In the genomic region with DNA sequence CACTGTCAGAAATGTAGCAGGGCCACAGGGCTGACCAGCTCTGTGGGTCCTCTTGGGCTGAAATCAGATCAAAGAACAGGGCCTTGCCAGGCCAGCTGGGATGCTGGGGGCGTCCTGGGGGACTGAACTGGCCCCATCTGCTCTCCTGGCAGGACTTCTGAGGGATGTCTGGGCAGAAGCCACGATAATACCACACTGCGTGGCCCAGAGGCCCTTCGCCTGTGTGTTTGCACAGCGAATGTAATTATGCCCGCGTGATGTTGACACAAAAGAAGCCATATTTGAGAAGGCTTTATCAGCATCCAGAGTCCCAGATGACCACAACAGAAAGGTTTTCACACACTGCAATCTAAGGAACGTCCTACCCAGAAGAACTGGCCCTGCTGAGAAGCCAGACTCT, we compare ENCODE assay signal across 1 cellular context.
TF ChIP-seq lines count a peak whose summit lies in the region.

No MANE protein-coding gene starts in this region.

TF ChIP-seq in HepG2, 621 proteins besides CTCF, POLR2A, EP300 and RAD21:
- TF ChIP-seq, protein P1, sequence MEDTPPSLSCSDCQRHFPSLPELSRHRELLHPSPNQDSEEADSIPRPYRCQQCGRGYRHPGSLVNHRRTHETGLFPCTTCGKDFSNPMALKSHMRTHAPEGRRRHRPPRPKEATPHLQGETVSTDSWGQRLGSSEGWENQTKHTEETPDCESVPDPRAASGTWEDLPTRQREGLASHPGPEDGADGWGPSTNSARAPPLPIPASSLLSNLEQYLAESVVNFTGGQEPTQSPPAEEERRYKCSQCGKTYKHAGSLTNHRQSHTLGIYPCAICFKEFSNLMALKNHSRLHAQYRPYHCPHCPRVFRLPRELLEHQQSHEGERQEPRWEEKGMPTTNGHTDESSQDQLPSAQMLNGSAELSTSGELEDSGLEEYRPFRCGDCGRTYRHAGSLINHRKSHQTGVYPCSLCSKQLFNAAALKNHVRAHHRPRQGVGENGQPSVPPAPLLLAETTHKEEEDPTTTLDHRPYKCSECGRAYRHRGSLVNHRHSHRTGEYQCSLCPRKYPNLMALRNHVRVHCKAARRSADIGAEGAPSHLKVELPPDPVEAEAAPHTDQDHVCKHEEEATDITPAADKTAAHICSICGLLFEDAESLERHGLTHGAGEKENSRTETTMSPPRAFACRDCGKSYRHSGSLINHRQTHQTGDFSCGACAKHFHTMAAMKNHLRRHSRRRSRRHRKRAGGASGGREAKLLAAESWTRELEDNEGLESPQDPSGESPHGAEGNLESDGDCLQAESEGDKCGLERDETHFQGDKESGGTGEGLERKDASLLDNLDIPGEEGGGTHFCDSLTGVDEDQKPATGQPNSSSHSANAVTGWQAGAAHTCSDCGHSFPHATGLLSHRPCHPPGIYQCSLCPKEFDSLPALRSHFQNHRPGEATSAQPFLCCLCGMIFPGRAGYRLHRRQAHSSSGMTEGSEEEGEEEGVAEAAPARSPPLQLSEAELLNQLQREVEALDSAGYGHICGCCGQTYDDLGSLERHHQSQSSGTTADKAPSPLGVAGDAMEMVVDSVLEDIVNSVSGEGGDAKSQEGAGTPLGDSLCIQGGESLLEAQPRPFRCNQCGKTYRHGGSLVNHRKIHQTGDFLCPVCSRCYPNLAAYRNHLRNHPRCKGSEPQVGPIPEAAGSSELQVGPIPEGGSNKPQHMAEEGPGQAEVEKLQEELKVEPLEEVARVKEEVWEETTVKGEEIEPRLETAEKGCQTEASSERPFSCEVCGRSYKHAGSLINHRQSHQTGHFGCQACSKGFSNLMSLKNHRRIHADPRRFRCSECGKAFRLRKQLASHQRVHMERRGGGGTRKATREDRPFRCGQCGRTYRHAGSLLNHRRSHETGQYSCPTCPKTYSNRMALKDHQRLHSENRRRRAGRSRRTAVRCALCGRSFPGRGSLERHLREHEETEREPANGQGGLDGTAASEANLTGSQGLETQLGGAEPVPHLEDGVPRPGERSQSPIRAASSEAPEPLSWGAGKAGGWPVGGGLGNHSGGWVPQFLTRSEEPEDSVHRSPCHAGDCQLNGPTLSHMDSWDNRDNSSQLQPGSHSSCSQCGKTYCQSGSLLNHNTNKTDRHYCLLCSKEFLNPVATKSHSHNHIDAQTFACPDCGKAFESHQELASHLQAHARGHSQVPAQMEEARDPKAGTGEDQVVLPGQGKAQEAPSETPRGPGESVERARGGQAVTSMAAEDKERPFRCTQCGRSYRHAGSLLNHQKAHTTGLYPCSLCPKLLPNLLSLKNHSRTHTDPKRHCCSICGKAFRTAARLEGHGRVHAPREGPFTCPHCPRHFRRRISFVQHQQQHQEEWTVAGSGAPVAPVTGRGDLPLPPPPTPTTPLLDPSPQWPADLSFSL (CRISPR knock-in tag; IDR thresholded peaks at IDR 0.05) = no peak
- TF ChIP-seq SOX13 (IDR thresholded peaks at IDR 0.05) (no peak), SOX13 (CRISPR knock-in tag; conservative IDR thresholded peaks at IDR 0.05 in 1 of 2, IDR thresholded peaks at IDR 0.05 in 1 of 2) (peak in 1 of 2 experiments; percentile 23; a peak in 1 of 4 replicates), DNMT1 (CRISPR knock-in tag; IDR thresholded peaks at IDR 0.05) (no peak), SALL1 (CRISPR knock-in tag; IDR thresholded peaks at IDR 0.05) (peak; percentile 29; the same call in 1 of the 2 replicates), ZNF263 (CRISPR knock-in tag; IDR thresholded peaks at IDR 0.05) (no peak), YY1 (IDR thresholded peaks at IDR 0.05; ENCODE audit: insufficient read depth, insufficient replicate concordance, low read depth, low read length) (peak; percentile 35), TCF7 (IDR thresholded peaks at IDR 0.05; ENCODE audit: low read depth) (peak; percentile 48), FOXA3 (CRISPR knock-in tag; IDR thresholded peaks at IDR 0.05) (peak; percentile 67), BHLHE40 (IDR thresholded peaks at IDR 0.05; ENCODE audit: low read length) (peak; percentile 56), PAF1 (CRISPR knock-in tag; IDR thresholded peaks at IDR 0.05) (no peak), GATAD2A (CRISPR knock-in tag; IDR thresholded peaks at IDR 0.05) (0 out of 2 replicates have a peak, but pooled peaks have one; percentile 21), NCOA2 (CRISPR knock-in tag; IDR thresholded peaks at IDR 0.05) (no peak), ZBTB7B (CRISPR knock-in tag; IDR thresholded peaks at IDR 0.05) (peak; percentile 36; the same call in 1 of the 2 replicates), CBFB (CRISPR knock-in tag; IDR thresholded peaks at IDR 0.05) (peak; percentile 55; the same call in 1 of the 2 replicates), FOXA1 (IDR thresholded peaks at IDR 0.05) (no peak), FOXA1 (CRISPR knock-in tag; IDR thresholded peaks at IDR 0.05) (peak; percentile 85)
- TF ChIP-seq, protein P2, sequence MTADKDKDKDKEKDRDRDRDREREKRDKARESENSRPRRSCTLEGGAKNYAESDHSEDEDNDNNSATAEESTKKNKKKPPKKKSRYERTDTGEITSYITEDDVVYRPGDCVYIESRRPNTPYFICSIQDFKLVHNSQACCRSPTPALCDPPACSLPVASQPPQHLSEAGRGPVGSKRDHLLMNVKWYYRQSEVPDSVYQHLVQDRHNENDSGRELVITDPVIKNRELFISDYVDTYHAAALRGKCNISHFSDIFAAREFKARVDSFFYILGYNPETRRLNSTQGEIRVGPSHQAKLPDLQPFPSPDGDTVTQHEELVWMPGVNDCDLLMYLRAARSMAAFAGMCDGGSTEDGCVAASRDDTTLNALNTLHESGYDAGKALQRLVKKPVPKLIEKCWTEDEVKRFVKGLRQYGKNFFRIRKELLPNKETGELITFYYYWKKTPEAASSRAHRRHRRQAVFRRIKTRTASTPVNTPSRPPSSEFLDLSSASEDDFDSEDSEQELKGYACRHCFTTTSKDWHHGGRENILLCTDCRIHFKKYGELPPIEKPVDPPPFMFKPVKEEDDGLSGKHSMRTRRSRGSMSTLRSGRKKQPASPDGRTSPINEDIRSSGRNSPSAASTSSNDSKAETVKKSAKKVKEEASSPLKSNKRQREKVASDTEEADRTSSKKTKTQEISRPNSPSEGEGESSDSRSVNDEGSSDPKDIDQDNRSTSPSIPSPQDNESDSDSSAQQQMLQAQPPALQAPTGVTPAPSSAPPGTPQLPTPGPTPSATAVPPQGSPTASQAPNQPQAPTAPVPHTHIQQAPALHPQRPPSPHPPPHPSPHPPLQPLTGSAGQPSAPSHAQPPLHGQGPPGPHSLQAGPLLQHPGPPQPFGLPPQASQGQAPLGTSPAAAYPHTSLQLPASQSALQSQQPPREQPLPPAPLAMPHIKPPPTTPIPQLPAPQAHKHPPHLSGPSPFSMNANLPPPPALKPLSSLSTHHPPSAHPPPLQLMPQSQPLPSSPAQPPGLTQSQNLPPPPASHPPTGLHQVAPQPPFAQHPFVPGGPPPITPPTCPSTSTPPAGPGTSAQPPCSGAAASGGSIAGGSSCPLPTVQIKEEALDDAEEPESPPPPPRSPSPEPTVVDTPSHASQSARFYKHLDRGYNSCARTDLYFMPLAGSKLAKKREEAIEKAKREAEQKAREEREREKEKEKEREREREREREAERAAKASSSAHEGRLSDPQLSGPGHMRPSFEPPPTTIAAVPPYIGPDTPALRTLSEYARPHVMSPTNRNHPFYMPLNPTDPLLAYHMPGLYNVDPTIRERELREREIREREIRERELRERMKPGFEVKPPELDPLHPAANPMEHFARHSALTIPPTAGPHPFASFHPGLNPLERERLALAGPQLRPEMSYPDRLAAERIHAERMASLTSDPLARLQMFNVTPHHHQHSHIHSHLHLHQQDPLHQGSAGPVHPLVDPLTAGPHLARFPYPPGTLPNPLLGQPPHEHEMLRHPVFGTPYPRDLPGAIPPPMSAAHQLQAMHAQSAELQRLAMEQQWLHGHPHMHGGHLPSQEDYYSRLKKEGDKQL (CRISPR knock-in tag; IDR thresholded peaks at IDR 0.05; ENCODE audit: low read depth) = 0 out of 2 replicates have a peak, but pooled peaks have one; percentile 21
- TF ChIP-seq, protein P3, sequence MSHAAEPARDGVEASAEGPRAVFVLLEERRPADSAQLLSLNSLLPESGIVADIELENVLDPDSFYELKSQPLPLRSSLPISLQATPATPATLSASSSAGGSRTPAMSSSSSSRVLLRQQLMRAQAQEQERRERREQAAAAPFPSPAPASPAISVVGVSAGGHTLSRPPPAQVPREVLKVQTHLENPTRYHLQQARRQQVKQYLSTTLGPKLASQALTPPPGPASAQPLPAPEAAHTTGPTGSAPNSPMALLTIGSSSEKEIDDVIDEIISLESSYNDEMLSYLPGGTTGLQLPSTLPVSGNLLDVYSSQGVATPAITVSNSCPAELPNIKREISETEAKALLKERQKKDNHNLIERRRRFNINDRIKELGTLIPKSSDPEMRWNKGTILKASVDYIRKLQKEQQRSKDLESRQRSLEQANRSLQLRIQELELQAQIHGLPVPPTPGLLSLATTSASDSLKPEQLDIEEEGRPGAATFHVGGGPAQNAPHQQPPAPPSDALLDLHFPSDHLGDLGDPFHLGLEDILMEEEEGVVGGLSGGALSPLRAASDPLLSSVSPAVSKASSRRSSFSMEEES (CRISPR knock-in tag; IDR thresholded peaks at IDR 0.05) = peak; percentile 69; the same call in 1 of the 2 replicates
- TF ChIP-seq, protein P4, sequence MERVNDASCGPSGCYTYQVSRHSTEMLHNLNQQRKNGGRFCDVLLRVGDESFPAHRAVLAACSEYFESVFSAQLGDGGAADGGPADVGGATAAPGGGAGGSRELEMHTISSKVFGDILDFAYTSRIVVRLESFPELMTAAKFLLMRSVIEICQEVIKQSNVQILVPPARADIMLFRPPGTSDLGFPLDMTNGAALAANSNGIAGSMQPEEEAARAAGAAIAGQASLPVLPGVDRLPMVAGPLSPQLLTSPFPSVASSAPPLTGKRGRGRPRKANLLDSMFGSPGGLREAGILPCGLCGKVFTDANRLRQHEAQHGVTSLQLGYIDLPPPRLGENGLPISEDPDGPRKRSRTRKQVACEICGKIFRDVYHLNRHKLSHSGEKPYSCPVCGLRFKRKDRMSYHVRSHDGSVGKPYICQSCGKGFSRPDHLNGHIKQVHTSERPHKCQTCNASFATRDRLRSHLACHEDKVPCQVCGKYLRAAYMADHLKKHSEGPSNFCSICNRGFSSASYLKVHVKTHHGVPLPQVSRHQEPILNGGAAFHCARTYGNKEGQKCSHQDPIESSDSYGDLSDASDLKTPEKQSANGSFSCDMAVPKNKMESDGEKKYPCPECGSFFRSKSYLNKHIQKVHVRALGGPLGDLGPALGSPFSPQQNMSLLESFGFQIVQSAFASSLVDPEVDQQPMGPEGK (CRISPR knock-in tag; IDR thresholded peaks at IDR 0.05) = peak; percentile 52
- TF ChIP-seq, protein P5, sequence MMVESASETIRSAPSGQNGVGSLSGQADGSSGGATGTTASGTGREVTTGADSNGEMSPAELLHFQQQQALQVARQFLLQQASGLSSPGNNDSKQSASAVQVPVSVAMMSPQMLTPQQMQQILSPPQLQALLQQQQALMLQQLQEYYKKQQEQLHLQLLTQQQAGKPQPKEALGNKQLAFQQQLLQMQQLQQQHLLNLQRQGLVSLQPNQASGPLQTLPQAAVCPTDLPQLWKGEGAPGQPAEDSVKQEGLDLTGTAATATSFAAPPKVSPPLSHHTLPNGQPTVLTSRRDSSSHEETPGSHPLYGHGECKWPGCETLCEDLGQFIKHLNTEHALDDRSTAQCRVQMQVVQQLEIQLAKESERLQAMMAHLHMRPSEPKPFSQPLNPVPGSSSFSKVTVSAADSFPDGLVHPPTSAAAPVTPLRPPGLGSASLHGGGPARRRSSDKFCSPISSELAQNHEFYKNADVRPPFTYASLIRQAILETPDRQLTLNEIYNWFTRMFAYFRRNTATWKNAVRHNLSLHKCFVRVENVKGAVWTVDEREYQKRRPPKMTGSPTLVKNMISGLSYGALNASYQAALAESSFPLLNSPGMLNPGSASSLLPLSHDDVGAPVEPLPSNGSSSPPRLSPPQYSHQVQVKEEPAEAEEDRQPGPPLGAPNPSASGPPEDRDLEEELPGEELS (CRISPR knock-in tag; IDR thresholded peaks at IDR 0.05) = peak; percentile 28; the same call in 1 of the 2 replicates
- TF ChIP-seq, protein P6, sequence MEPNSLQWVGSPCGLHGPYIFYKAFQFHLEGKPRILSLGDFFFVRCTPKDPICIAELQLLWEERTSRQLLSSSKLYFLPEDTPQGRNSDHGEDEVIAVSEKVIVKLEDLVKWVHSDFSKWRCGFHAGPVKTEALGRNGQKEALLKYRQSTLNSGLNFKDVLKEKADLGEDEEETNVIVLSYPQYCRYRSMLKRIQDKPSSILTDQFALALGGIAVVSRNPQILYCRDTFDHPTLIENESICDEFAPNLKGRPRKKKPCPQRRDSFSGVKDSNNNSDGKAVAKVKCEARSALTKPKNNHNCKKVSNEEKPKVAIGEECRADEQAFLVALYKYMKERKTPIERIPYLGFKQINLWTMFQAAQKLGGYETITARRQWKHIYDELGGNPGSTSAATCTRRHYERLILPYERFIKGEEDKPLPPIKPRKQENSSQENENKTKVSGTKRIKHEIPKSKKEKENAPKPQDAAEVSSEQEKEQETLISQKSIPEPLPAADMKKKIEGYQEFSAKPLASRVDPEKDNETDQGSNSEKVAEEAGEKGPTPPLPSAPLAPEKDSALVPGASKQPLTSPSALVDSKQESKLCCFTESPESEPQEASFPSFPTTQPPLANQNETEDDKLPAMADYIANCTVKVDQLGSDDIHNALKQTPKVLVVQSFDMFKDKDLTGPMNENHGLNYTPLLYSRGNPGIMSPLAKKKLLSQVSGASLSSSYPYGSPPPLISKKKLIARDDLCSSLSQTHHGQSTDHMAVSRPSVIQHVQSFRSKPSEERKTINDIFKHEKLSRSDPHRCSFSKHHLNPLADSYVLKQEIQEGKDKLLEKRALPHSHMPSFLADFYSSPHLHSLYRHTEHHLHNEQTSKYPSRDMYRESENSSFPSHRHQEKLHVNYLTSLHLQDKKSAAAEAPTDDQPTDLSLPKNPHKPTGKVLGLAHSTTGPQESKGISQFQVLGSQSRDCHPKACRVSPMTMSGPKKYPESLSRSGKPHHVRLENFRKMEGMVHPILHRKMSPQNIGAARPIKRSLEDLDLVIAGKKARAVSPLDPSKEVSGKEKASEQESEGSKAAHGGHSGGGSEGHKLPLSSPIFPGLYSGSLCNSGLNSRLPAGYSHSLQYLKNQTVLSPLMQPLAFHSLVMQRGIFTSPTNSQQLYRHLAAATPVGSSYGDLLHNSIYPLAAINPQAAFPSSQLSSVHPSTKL (CRISPR knock-in tag; IDR thresholded peaks at IDR 0.05) = peak; percentile 34; the same call in 1 of the 2 replicates
- TF ChIP-seq, protein P7, sequence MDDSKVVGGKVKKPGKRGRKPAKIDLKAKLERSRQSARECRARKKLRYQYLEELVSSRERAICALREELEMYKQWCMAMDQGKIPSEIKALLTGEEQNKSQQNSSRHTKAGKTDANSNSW (CRISPR knock-in tag; IDR thresholded peaks at IDR 0.05; ENCODE audit: borderline replicate concordance) = no peak
